2 cellular contexts compared by ENCODE assay signal in genomic region chrX:1077140-1077539, GRCh38.
TF ChIP-seq lines count a peak whose summit lies in the region.

No MANE protein-coding gene starts in this region.

TF ChIP-seq in SK-N-SH, 30 proteins besides CTCF, POLR2A, EP300 and RAD21 (continued from another document):
- no peak for TF ChIP-seq REST (IDR thresholded peaks at IDR 0.05; ENCODE audit: low read depth, low read length)
- no peak for TF ChIP-seq GABPA (IDR thresholded peaks at IDR 0.05; ENCODE audit: low read depth)
- TF ChIP-seq USF2 (IDR thresholded peaks at IDR 0.05; ENCODE audit: borderline replicate concordance, low read depth, low read length), result no peak
- TF ChIP-seq TAF1 (IDR thresholded peaks at IDR 0.05; ENCODE audit: borderline replicate concordance, low read depth, low read length), result no peak
TF ChIP-seq in SK-N-SH: peak in this region for 0.

TF ChIP-seq in SK-N-SH treated with all-trans-retinoic acid at 6 μM for 48 hours, 23 proteins besides CTCF, POLR2A, EP300 and RAD21 (continued from another document):
- TF ChIP-seq TSHZ2 (CRISPR knock-in tag; IDR thresholded peaks at IDR 0.05) (no peak), TOX (CRISPR knock-in tag; IDR thresholded peaks at IDR 0.05; ENCODE audit: borderline replicate concordance) (no peak), ESRRG (CRISPR knock-in tag; IDR thresholded peaks at IDR 0.05) (no peak), ZFP3 (CRISPR knock-in tag; IDR thresholded peaks at IDR 0.05) (no peak), ISL1 (CRISPR knock-in tag; IDR thresholded peaks at IDR 0.05) (no peak), BACH2 (CRISPR knock-in tag; IDR thresholded peaks at IDR 0.05; ENCODE audit: borderline replicate concordance) (no peak), CREB5 (CRISPR knock-in tag; IDR thresholded peaks at IDR 0.05; ENCODE audit: low read depth) (no peak), ARNTL (CRISPR knock-in tag; IDR thresholded peaks at IDR 0.05; ENCODE audit: borderline replicate concordance, low read depth) (no peak)
